24 cellular contexts compared by ENCODE assay signal in the genomic region with DNA sequence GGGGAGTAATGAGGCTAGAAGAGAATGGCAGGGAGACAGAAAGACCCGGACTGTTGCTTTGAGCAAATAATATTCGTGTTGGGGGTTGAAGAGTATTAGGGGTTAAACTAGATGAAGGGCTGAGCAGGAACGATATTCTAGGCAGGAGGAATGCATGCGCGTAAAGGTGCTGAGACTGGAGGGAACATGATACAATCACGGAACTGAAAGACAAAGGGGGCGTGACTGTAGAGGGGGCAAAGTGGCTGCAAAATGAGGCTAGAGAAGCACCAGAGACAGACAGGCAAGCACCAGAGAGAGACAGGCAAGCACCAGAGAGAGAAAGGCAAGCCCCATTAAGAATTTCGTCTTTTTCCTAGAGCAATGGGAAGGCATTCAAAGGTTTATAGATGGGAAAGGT.
A peak's percentile ranks its signal among the peaks of the same experiment; 100 is the strongest.
DNase-seq lines count a peak whose midpoint lies in the region; ATAC-seq and TF ChIP-seq lines count a peak whose summit lies in the region.
"Had no signal": no experiment of that assay in that cellular context is flagged by ENCODE, and none has a peak within 500 bp of the region (broad histone marks: within the 10 kb centered on the region; RNA-seq: fewer than 3 reads in every experiment).

No MANE protein-coding gene starts in this region.

- no peak for TF ChIP-seq POLR2A in tibial nerve (IDR thresholded peaks at IDR 0.05)

- H3K9me3 ChIP-seq in right cardiac atrium (ENCODE audit: control insufficient read depth, low read length) = no peaks in the 10 kb centered on the region
- peaks cover 5% of the 10 kb centered on the region; the same call in 1 of the 2 replicates for H3K9me3 ChIP-seq in SJSA1 (replicated peaks)
- H3K9me3 ChIP-seq in fibroblast of lung (ENCODE audit: control insufficient read depth, insufficient read depth, low read depth, low read length) = no peaks in the 10 kb centered on the region
- no peaks in the 10 kb centered on the region for H3K9me3 ChIP-seq in CD4-positive, alpha-beta memory T cell (ENCODE audit: control insufficient read depth in 1 of 2, low read length in 2 of 2)
- no peaks in the 10 kb centered on the region for H3K9me3 ChIP-seq in tibial nerve
- H3K9me3 ChIP-seq: suprapubic skin had no signal

- H3K27me3 Mint-ChIP-seq in CD4-positive, alpha-beta memory T cell = peaks cover 0 to 3% of the 10 kb centered on the region in 2 donors
- H3K27me3 Mint-ChIP-seq: brain; naive B cell; stimulated activated naive B cell treated with anti-CD40 and anti-IgM and Interleukin-4, amounts not matched to agents 10 μg/mL and 1 μg/mL and 100 μg/mL, for 72 hours had no signal

- TF ChIP-seq EP300 in tibial nerve (IDR thresholded peaks at IDR 0.05) = no peak

- peaks cover 2 to 19% (median 7%) of the 10 kb centered on the region in 4 donors for H3K4me1 Mint-ChIP-seq in CD4-positive, alpha-beta memory T cell
- H3K4me1 Mint-ChIP-seq: naive B cell had no signal

- no peaks in the 10 kb centered on the region for H3K27me3 ChIP-seq in right cardiac atrium (ENCODE audit: control insufficient read depth, insufficient read depth)
- no peaks in the 10 kb centered on the region for H3K27me3 ChIP-seq in SJSA1 (replicated peaks)
- H3K27me3 ChIP-seq in fibroblast of lung (ENCODE audit: control insufficient read depth, insufficient read depth, low read length) = no peaks in the 10 kb centered on the region
- no peaks in the 10 kb centered on the region for H3K27me3 ChIP-seq in CD4-positive, alpha-beta memory T cell (ENCODE audit: insufficient read depth, low read length)
- H3K27me3 ChIP-seq in tibial nerve = no peaks in the 10 kb centered on the region
- H3K27me3 ChIP-seq: suprapubic skin had no signal

- H3K9ac ChIP-seq in fibroblast of lung (ENCODE audit: insufficient read depth, low read length) = no peak overlapping the region

- no peak overlapping the region for H3K4me3 Mint-ChIP-seq in CD4-positive, alpha-beta memory T cell
- H3K4me3 Mint-ChIP-seq: activated CD8-positive, alpha-beta T cell treated with anti-CD3 and anti-CD28 coated beads, Interleukin-2, amount 10 ng/mL, durations not matched to agents 7 days and 5 days; brain; CD14-positive monocyte; naive B cell; stimulated activated naive B cell treated with anti-CD40 and anti-IgM and Interleukin-4, amounts not matched to agents 10 μg/mL and 1 μg/mL and 100 μg/mL, for 72 hours; T-helper 1 cell treated with Interleukin-12 subunit alpha and Interleukin-12 subunit beta and Interleukin-4 antibody, amounts not matched to agents 30 μg/mL and 1 μg/mL, for 36 hours had no signal

- H3K4me1 ChIP-seq in right cardiac atrium (ENCODE audit: control insufficient read depth, insufficient read depth, low read length) (peaks cover 4% of the 10 kb centered on the region), SJSA1 (replicated peaks) (peaks cover 79% of the 10 kb centered on the region), fibroblast of lung (ENCODE audit: control insufficient read depth, extremely low read depth, insufficient read depth, low read length) (peaks cover 37% of the 10 kb centered on the region), tibial nerve (peaks cover 0 to 7% (median 0%) of the 10 kb centered on the region in 4 donors)
- H3K4me1 ChIP-seq in CD4-positive, alpha-beta memory T cell (ENCODE audit: insufficient read depth, low read length) = peaks cover 3% of the 10 kb centered on the region

- H3K4me2 ChIP-seq in fibroblast of lung (ENCODE audit: extremely low read depth, insufficient read depth, low read length) = no peak overlapping the region

- CTCF ChIA-PET in CD4-positive, alpha-beta memory T cell (lab: Charles Lee; ENCODE audit: partially characterized antibody) = no interaction called here

- ATAC-seq in right cardiac atrium = no peak
- ATAC-seq in left ventricle myocardium superior = no peak
- ATAC-seq: activated CD8-positive, alpha-beta T cell treated with anti-CD3 and anti-CD28 coated beads, Interleukin-2, amount 10 ng/mL, durations not matched to agents 7 days and 5 days; stimulated activated naive B cell treated with anti-CD40 and anti-IgM and Interleukin-4, amounts not matched to agents 10 μg/mL and 1 μg/mL and 100 μg/mL, for 72 hours had no signal

- H3K27ac ChIP-seq in right cardiac atrium (ENCODE audit: low read length) (peak overlapping the region; percentile 49), SJSA1 (peak overlapping the region; percentile 89), fibroblast of lung (ENCODE audit: insufficient read depth, low read length) (peak overlapping the region; percentile 73), tibial nerve (no peak overlapping the region)
- no peak overlapping the region for H3K27ac ChIP-seq in CD4-positive, alpha-beta memory T cell (ENCODE audit: low read depth, low read length)
- H3K27ac ChIP-seq: suprapubic skin had no signal

- H3K4me3 ChIP-seq in right cardiac atrium (ENCODE audit: low read length) (no peak overlapping the region), SJSA1 (no peak overlapping the region), fibroblast of lung (replicated peaks in 1 of 4; ENCODE audit: control extremely low read depth in 1 of 4, insufficient read depth in 1 of 4, low read depth in 3 of 4, low read length in 4 of 4) (no peak overlapping the region), tibial nerve (no peak overlapping the region)
- H3K4me3 ChIP-seq in CD4-positive, alpha-beta memory T cell (ENCODE audit: low read length in 2 of 2) = no peak overlapping the region
- H3K4me3 ChIP-seq: coronary artery, suprapubic skin had no signal

- TF ChIP-seq CTCF in fibroblast of lung (conservative IDR thresholded peaks at IDR 0.05 in 1 of 2, IDR thresholded peaks at IDR 0.05 in 1 of 2; ENCODE audit: low read depth in 1 of 2, low read length in 2 of 2) (no peak), tibial nerve (IDR thresholded peaks at IDR 0.05) (no peak)

- H3K79me2 ChIP-seq in fibroblast of lung (ENCODE audit: control insufficient read depth, insufficient read depth, low read length) = no peaks in the 10 kb centered on the region

- H2AFZ ChIP-seq in fibroblast of lung (ENCODE audit: low read length) = no peak overlapping the region

- intact Hi-C loops in right cardiac atrium (cut with DNase I) = no loop called here
- intact Hi-C loops in left ventricle myocardium superior (cut with micrococcal nuclease) = no loop called here
- intact Hi-C loops in CD4-positive, alpha-beta memory T cell (cut with micrococcal nuclease) = no loop called here

- WGBS in right cardiac atrium = 71% methylated on average over 8 of the region's 8 CpGs
- 77 to 80% methylated on average over 8 of the region's 8 CpGs for WGBS in tibial nerve, 2 donors

- H3K27ac Mint-ChIP-seq in CD4-positive, alpha-beta memory T cell = no peak overlapping the region
- H3K27ac Mint-ChIP-seq: activated CD8-positive, alpha-beta T cell treated with anti-CD3 and anti-CD28 coated beads, Interleukin-2, amount 10 ng/mL, durations not matched to agents 7 days and 5 days; stimulated activated naive B cell treated with anti-CD40 and anti-IgM and Interleukin-4, amounts not matched to agents 10 μg/mL and 1 μg/mL and 100 μg/mL, for 72 hours; T-helper 1 cell treated with Interleukin-12 subunit alpha and Interleukin-12 subunit beta and Interleukin-4 antibody, amounts not matched to agents 30 μg/mL and 1 μg/mL, for 36 hours had no signal

- no peaks in the 10 kb centered on the region for H3K36me3 Mint-ChIP-seq in CD4-positive, alpha-beta memory T cell
- H3K36me3 Mint-ChIP-seq: brain; naive B cell; stimulated activated naive B cell treated with anti-CD40 and anti-IgM and Interleukin-4, amounts not matched to agents 10 μg/mL and 1 μg/mL and 100 μg/mL, for 72 hours had no signal

- no peaks in the 10 kb centered on the region for H3K9me3 Mint-ChIP-seq in CD4-positive, alpha-beta memory T cell
- H3K9me3 Mint-ChIP-seq: brain had no signal

- no peaks in the 10 kb centered on the region for H4K20me1 ChIP-seq in fibroblast of lung (ENCODE audit: control insufficient read depth, extremely low read depth, insufficient read depth, low read length)

- no peak for DNase-seq in right cardiac atrium
- no peak for DNase-seq in left ventricle myocardium superior
- DNase-seq in SJSA1 (ENCODE audit: low read depth in 1 of 2, low spot score in 2 of 2) = no peak
- no peak for DNase-seq in fibroblast of lung (ENCODE audit: low read depth in 2 of 2)
- DNase-seq in epidermal melanocyte (ENCODE audit: insufficient read length, low spot score) = no peak
- no peak for DNase-seq in iPS-NIHi11 (ENCODE audit: low spot score)
- no peak for DNase-seq in CD4-positive, alpha-beta memory T cell
- no peak for DNase-seq in tibial nerve (ENCODE audit: low spot score in 2 of 2)
- DNase-seq: activated CD4-positive, alpha-beta T cell treated with anti-CD3 and anti-CD28 coated beads for 1 hour; activated CD8-positive, alpha-beta T cell treated with anti-CD3 and anti-CD28 coated beads, Interleukin-2, amount 10 ng/mL, durations not matched to agents 7 days and 5 days; activated gamma-delta T cell; glutamatergic neuron; naive B cell; NCI-H1105 treated with DMSO at 0.1 percent for 48 hours; NCI-H2081; NCI-H446; stimulated activated CD4-positive, alpha-beta T cell treated with anti-CD3 and anti-CD28 coated beads, Interleukin-12 subunit alpha, Interleukin-12 subunit beta, amount 100 ng/mL, for 4 hours; stimulated activated CD4-positive, alpha-beta T cell treated with anti-CD3 and anti-CD28 coated beads, Interleukin-4, amount 100 ng/mL, for 24 hours; stimulated activated naive B cell treated with anti-CD40 and anti-IgM and Interleukin-4, amounts not matched to agents 10 μg/mL and 1 μg/mL and 100 μg/mL, for 72 hours had no signal

- H3K36me3 ChIP-seq in SJSA1 (no peaks in the 10 kb centered on the region), fibroblast of lung (ENCODE audit: control insufficient read depth, insufficient read depth, low read length) (no peaks in the 10 kb centered on the region), tibial nerve (no peaks in the 10 kb centered on the region)
- no peaks in the 10 kb centered on the region for H3K36me3 ChIP-seq in CD4-positive, alpha-beta memory T cell (ENCODE audit: insufficient read depth, low read length)
- H3K36me3 ChIP-seq: suprapubic skin had no signal

- POLR2A ChIA-PET in CD4-positive, alpha-beta memory T cell (lab: Charles Lee; ENCODE audit: partially characterized antibody) = no interaction called here

Comparison
In these comparisons a context has a peak if more than half of its experiments do, and no peak if none do; other contexts are left out.
1. H3K27ac ChIP-seq: peak in right cardiac atrium (single experiment), SJSA1 (single experiment) and fibroblast of lung (single experiment); none in CD4-positive, alpha-beta memory T cell (single experiment) and tibial nerve (0 of 4).